ENCODE assay signal across 1 cellular context in the genomic region with DNA sequence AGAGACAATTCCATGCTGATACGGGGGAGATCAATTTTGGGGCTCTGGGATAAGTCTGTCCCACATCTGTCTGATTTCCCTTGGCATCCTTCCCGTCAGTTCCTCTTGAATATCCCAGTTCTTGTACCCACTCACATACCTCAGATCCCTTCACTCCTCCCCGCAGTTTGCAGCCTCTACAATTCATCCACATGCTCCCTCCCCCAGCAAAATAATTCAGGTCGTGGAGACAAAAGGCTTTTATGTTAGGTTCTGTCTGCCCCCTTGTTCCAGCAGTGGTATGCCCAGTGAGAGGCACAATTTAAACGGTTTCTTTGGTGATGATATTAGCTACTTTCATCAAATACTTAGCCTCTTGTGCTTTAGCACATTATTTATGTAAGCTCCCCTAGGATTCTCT.
TF ChIP-seq lines count a peak whose summit lies in the region.

No MANE protein-coding gene starts in this region.

TF ChIP-seq in GM23338, 12 proteins besides CTCF, POLR2A, EP300 and RAD21:
- TF ChIP-seq STAT1 (IDR thresholded peaks at IDR 0.05; ENCODE audit: unreplicated experiment) = no peak
- no peak for TF ChIP-seq ZNF331 (CRISPR knock-in tag; IDR thresholded peaks at IDR 0.05; ENCODE audit: low read depth)
- no peak for TF ChIP-seq CREB1 (CRISPR knock-in tag; IDR thresholded peaks at IDR 0.05; ENCODE audit: low read depth)
- TF ChIP-seq POLR2AphosphoS5 (IDR thresholded peaks at IDR 0.05; ENCODE audit: low read depth) = no peak
- TF ChIP-seq JUNB (IDR thresholded peaks at IDR 0.05; ENCODE audit: unreplicated experiment) = no peak
- no peak for TF ChIP-seq EZH2phosphoT487 (IDR thresholded peaks at IDR 0.05; ENCODE audit: unreplicated experiment)
- TF ChIP-seq ZNF114 (CRISPR knock-in tag; IDR thresholded peaks at IDR 0.05) = no peak
- TF ChIP-seq, protein P1, sequence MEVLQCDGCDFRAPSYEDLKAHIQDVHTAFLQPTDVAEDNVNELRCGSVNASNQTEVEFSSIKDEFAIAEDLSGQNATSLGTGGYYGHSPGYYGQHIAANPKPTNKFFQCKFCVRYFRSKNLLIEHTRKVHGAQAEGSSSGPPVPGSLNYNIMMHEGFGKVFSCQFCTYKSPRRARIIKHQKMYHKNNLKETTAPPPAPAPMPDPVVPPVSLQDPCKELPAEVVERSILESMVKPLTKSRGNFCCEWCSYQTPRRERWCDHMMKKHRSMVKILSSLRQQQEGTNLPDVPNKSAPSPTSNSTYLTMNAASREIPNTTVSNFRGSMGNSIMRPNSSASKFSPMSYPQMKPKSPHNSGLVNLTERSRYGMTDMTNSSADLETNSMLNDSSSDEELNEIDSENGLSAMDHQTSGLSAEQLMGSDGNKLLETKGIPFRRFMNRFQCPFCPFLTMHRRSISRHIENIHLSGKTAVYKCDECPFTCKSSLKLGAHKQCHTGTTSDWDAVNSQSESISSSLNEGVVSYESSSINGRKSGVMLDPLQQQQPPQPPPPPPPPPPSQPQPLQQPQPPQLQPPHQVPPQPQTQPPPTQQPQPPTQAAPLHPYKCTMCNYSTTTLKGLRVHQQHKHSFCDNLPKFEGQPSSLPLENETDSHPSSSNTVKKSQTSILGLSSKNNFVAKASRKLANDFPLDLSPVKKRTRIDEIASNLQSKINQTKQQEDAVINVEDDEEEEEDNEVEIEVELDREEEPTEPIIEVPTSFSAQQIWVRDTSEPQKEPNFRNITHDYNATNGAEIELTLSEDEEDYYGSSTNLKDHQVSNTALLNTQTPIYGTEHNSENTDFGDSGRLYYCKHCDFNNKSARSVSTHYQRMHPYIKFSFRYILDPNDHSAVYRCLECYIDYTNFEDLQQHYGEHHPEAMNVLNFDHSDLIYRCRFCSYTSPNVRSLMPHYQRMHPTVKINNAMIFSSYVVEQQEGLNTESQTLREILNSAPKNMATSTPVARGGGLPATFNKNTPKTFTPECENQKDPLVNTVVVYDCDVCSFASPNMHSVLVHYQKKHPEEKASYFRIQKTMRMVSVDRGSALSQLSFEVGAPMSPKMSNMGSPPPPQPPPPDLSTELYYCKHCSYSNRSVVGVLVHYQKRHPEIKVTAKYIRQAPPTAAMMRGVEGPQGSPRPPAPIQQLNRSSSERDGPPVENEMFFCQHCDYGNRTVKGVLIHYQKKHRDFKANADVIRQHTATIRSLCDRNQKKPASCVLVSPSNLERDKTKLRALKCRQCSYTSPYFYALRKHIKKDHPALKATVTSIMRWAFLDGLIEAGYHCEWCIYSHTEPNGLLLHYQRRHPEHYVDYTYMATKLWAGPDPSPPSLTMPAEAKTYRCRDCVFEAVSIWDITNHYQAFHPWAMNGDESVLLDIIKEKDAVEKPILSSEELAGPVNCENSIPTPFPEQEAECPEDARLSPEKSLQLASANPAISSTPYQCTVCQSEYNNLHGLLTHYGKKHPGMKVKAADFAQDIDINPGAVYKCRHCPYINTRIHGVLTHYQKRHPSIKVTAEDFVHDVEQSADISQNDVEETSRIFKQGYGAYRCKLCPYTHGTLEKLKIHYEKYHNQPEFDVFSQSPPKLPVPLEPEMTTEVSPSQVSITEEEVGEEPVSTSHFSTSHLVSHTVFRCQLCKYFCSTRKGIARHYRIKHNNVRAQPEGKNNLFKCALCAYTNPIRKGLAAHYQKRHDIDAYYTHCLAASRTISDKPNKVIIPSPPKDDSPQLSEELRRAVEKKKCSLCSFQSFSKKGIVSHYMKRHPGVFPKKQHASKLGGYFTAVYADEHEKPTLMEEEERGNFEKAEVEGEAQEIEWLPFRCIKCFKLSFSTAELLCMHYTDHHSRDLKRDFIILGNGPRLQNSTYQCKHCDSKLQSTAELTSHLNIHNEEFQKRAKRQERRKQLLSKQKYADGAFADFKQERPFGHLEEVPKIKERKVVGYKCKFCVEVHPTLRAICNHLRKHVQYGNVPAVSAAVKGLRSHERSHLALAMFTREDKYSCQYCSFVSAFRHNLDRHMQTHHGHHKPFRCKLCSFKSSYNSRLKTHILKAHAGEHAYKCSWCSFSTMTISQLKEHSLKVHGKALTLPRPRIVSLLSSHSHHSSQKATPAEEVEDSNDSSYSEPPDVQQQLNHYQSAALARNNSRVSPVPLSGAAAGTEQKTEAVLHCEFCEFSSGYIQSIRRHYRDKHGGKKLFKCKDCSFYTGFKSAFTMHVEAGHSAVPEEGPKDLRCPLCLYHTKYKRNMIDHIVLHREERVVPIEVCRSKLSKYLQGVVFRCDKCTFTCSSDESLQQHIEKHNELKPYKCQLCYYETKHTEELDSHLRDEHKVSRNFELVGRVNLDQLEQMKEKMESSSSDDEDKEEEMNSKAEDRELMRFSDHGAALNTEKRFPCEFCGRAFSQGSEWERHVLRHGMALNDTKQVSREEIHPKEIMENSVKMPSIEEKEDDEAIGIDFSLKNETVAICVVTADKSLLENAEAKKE (CRISPR knock-in tag; IDR thresholded peaks at IDR 0.05) = no peak
- no peak for TF ChIP-seq NANOG (IDR thresholded peaks at IDR 0.05; ENCODE audit: borderline replicate concordance)
- TF ChIP-seq, protein P2, sequence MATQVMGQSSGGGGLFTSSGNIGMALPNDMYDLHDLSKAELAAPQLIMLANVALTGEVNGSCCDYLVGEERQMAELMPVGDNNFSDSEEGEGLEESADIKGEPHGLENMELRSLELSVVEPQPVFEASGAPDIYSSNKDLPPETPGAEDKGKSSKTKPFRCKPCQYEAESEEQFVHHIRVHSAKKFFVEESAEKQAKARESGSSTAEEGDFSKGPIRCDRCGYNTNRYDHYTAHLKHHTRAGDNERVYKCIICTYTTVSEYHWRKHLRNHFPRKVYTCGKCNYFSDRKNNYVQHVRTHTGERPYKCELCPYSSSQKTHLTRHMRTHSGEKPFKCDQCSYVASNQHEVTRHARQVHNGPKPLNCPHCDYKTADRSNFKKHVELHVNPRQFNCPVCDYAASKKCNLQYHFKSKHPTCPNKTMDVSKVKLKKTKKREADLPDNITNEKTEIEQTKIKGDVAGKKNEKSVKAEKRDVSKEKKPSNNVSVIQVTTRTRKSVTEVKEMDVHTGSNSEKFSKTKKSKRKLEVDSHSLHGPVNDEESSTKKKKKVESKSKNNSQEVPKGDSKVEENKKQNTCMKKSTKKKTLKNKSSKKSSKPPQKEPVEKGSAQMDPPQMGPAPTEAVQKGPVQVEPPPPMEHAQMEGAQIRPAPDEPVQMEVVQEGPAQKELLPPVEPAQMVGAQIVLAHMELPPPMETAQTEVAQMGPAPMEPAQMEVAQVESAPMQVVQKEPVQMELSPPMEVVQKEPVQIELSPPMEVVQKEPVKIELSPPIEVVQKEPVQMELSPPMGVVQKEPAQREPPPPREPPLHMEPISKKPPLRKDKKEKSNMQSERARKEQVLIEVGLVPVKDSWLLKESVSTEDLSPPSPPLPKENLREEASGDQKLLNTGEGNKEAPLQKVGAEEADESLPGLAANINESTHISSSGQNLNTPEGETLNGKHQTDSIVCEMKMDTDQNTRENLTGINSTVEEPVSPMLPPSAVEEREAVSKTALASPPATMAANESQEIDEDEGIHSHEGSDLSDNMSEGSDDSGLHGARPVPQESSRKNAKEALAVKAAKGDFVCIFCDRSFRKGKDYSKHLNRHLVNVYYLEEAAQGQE (IDR thresholded peaks at IDR 0.05; ENCODE audit: unreplicated experiment) = no peak
- TF ChIP-seq, protein P3, sequence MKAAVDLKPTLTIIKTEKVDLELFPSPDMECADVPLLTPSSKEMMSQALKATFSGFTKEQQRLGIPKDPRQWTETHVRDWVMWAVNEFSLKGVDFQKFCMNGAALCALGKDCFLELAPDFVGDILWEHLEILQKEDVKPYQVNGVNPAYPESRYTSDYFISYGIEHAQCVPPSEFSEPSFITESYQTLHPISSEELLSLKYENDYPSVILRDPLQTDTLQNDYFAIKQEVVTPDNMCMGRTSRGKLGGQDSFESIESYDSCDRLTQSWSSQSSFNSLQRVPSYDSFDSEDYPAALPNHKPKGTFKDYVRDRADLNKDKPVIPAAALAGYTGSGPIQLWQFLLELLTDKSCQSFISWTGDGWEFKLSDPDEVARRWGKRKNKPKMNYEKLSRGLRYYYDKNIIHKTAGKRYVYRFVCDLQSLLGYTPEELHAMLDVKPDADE (IDR thresholded peaks at IDR 0.05) = no peak
